ENCODE assay signal across 8 cellular contexts in the genomic region with DNA sequence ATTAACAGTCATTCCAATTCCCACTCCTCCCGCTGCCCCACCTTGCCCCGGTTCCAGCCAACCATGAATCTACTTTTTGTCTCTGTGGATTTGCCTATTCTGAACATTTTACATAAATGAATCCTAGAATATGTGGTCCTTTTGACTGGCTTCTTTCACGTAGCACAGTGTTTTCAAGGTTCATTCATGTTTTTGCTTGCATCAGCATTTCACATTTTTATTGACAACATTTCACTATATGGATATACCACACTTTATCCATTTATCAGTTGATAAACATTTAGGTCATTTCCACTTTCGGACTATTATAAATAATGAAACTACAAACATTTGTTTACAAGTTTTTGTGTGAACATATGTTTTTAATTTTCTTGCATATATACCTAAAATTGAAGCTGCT.
"Had no signal": no experiment of that assay in that cellular context is flagged by ENCODE, and none has a peak within 500 bp of the region (broad histone marks: within the 10 kb centered on the region; RNA-seq: fewer than 3 reads in every experiment).

No MANE protein-coding gene starts in this region.

- H3K4me3 ChIP-seq: GM12878 had no signal

- DNase-seq: GDM1, GF-D8 had no signal

- ATAC-seq: GM12878 had no signal

- FAIRE-seq: G401.6, GM12878, GM12891, GM12892, GM18507, GM19239 had no signal
